ENCODE assay signal across 27 cellular contexts in the genomic region with DNA sequence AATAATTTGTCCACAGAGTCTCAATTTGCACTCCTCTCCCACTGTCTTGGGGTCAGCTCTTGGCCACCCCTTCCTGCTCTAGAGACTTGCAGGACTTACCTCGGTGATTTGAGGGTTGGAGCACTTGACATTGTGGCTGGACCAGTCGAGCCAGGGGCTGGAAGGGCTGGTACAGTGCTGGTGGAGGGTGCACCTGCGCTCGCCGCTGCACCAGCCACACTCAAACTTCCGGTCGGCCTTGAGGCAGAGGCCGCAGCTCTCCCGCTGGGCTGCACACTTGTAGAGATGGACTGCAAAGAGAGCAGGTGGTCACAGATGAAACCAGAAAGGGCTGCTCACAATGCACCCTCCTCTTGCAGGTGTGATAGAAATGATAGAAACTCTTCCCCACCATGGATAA.
"Had no signal": no experiment of that assay in that cellular context is flagged by ENCODE, and none has a peak within 500 bp of the region (broad histone marks: within the 10 kb centered on the region; RNA-seq: fewer than 3 reads in every experiment).

No MANE protein-coding gene starts in this region.

- H3K4me1 Mint-ChIP-seq: stimulated activated effector memory CD8-positive, alpha-beta T cell treated with anti-CD3 and anti-CD28 coated beads, Interleukin-12 subunit alpha, Interleukin-12 subunit beta, amount 100 ng/mL, for 72 hours had no signal

- H3K4me2 ChIP-seq: neural progenitor cell had no signal

- H3K4me3 ChIP-seq: coronary artery, esophagus squamous epithelium, left lung, mucosa of descending colon, neural progenitor cell, prostate gland, right atrium auricular region, sigmoid colon, stomach, thyroid gland had no signal

- H3K4me3 Mint-ChIP-seq: mesothelial cell of epicardium; naive thymus-derived CD4-positive, alpha-beta T cell; nephron; neural progenitor cell; stimulated activated effector memory CD8-positive, alpha-beta T cell treated with anti-CD3 and anti-CD28 coated beads, Interleukin-12 subunit alpha, Interleukin-12 subunit beta, amount 100 ng/mL, for 72 hours had no signal

- FAIRE-seq: islet of Langerhans, urothelium cell line had no signal

- ATAC-seq: left cardiac atrium; left lung; mucosa of descending colon; naive thymus-derived CD4-positive, alpha-beta T cell; stimulated activated effector memory CD8-positive, alpha-beta T cell treated with anti-CD3 and anti-CD28 coated beads, Interleukin-12 subunit alpha, Interleukin-12 subunit beta, amount 100 ng/mL, for 72 hours had no signal

- H3K36me3 ChIP-seq: neural progenitor cell, prostate gland had no signal

- H3K27ac Mint-ChIP-seq: mesothelial cell of epicardium; naive thymus-derived CD4-positive, alpha-beta T cell; nephron; stimulated activated effector memory CD8-positive, alpha-beta T cell treated with anti-CD3 and anti-CD28 coated beads, Interleukin-12 subunit alpha, Interleukin-12 subunit beta, amount 100 ng/mL, for 72 hours had no signal

- H2AFZ ChIP-seq: neural progenitor cell, parathyroid adenoma had no signal

- H3K9me3 ChIP-seq: esophagus squamous epithelium, left lung, mucosa of descending colon, prostate gland, right atrium auricular region, sigmoid colon, stomach, thyroid gland had no signal

- H3K27me3 ChIP-seq: esophagus squamous epithelium, left lung, right atrium auricular region, sigmoid colon, stomach, thyroid gland had no signal

- H3K9me3 Mint-ChIP-seq: mesothelial cell of epicardium; naive thymus-derived CD4-positive, alpha-beta T cell; nephron; stimulated activated effector memory CD8-positive, alpha-beta T cell treated with anti-CD3 and anti-CD28 coated beads, Interleukin-12 subunit alpha, Interleukin-12 subunit beta, amount 100 ng/mL, for 72 hours had no signal

- H3K36me3 Mint-ChIP-seq: naive thymus-derived CD4-positive, alpha-beta T cell; stimulated activated effector memory CD8-positive, alpha-beta T cell treated with anti-CD3 and anti-CD28 coated beads, Interleukin-12 subunit alpha, Interleukin-12 subunit beta, amount 100 ng/mL, for 72 hours had no signal

- H3K27ac ChIP-seq: coronary artery, esophagus squamous epithelium, left lung, neural progenitor cell, parathyroid adenoma, prostate gland, right atrium auricular region, sigmoid colon, stomach, thyroid gland had no signal

- H3K9ac ChIP-seq: neural progenitor cell, parathyroid adenoma had no signal

- H3K4me1 ChIP-seq: esophagus squamous epithelium, left lung, parathyroid adenoma, prostate gland, sigmoid colon, stomach had no signal

- DNase-seq: dermis blood vessel endothelial cell; effector memory CD4-positive, alpha-beta T cell; erythroblast; esophagus squamous epithelium; foreskin melanocyte; left cardiac atrium; left lung; mesenchymal stem cell; mucosa of descending colon; naive thymus-derived CD4-positive, alpha-beta T cell; sigmoid colon; stimulated activated CD4-positive, alpha-beta T cell treated with anti-CD3 and anti-CD28 coated beads, Interleukin-2, amount 100 ng/mL, for 24 hours; stimulated activated CD4-positive, alpha-beta T cell treated with anti-CD3 and anti-CD28 coated beads, Interleukin-4, amount 100 ng/mL, for 24 hours; stimulated activated naive CD4-positive, alpha-beta T cell treated with Interleukin-2 at 50 U/mL for 16 hours; stomach; thyroid gland; trophoblast cell had no signal

- H3K79me2 ChIP-seq: parathyroid adenoma had no signal
